ENCODE assay signal across 15 cellular contexts in genomic region chr5:79480991-79481390, GRCh38. TPM values are rescaled to one million over a fixed set of nuclear protein-coding genes. Genes with fewer than 3 reads are reported as not detected.
DNase-seq lines count a peak whose midpoint lies in the region; ATAC-seq and TF ChIP-seq lines count a peak whose summit lies in the region.
"Had no signal": no experiment of that assay in that cellular context is flagged by ENCODE, and none has a peak within 500 bp of the region (broad histone marks: within the 10 kb centered on the region; RNA-seq: fewer than 3 reads in every experiment).

No MANE protein-coding gene starts in this region.

- ATAC-seq in Right ventricle myocardium inferior: peak; percentile 71
- no peak for ATAC-seq in activated naive CD4-positive, alpha-beta T cell treated with anti-CD3 and anti-CD28 coated beads, Interleukin-2, amount 50 U/mL, for 72 hours

- H3K4me1 Mint-ChIP-seq in nephron progenitor cell (peaks cover 8% of the 10 kb centered on the region), mesothelial cell of epicardium (peaks cover 10% of the 10 kb centered on the region)

- H3K27me3 ChIP-seq in left ventricle myocardium inferior (ENCODE audit: low read depth): no peaks in the 10 kb centered on the region
- H3K27me3 ChIP-seq: BLaER1 treated with 17β-estradiol and CSF1 and Interleukin-3, amounts not matched to agents 10 nM and 100 nM had no signal

- peaks cover 15% of the 10 kb centered on the region for H3K9me3 Mint-ChIP-seq in nephron progenitor cell
- H3K9me3 Mint-ChIP-seq in mesothelial cell of epicardium: peaks cover 9% of the 10 kb centered on the region
- H3K9me3 Mint-ChIP-seq in activated naive CD4-positive, alpha-beta T cell treated with anti-CD3 and anti-CD28 coated beads, Interleukin-2, amount 50 U/mL, for 72 hours: no peaks in the 10 kb centered on the region

- H3K4me1 ChIP-seq in left ventricle myocardium inferior: peaks cover 15% of the 10 kb centered on the region

- H3K4me3 Mint-ChIP-seq in nephron progenitor cell (no peak overlapping the region), mesothelial cell of epicardium (no peak overlapping the region)
- H3K4me3 Mint-ChIP-seq: CD4-positive, CD25-positive, alpha-beta regulatory T cell had no signal

- no peaks in the 10 kb centered on the region for H3K36me3 ChIP-seq in left ventricle myocardium inferior

- no peaks in the 10 kb centered on the region for H3K9me3 ChIP-seq in left ventricle myocardium inferior (replicated peaks)

- no peak for TF ChIP-seq CTCF in left ventricle myocardium inferior (IDR thresholded peaks at IDR 0.05; ENCODE audit: borderline replicate concordance)
- TF ChIP-seq CTCF in nephron progenitor cell (IDR thresholded peaks at IDR 0.05): no peak
- TF ChIP-seq CTCF in mesothelial cell of epicardium (IDR thresholded peaks at IDR 0.05; ENCODE audit: unreplicated experiment): no peak

- peak overlapping the region; percentile 14 for H3K27ac Mint-ChIP-seq in nephron progenitor cell
- no peak overlapping the region for H3K27ac Mint-ChIP-seq in mesothelial cell of epicardium
- H3K27ac Mint-ChIP-seq in activated naive CD4-positive, alpha-beta T cell treated with anti-CD3 and anti-CD28 coated beads, Interleukin-2, amount 50 U/mL, for 72 hours: no peak overlapping the region
- H3K27ac Mint-ChIP-seq: CD4-positive, CD25-positive, alpha-beta regulatory T cell had no signal

- H3K36me3 Mint-ChIP-seq in nephron progenitor cell (ENCODE audit: low read depth) (peaks cover 37% of the 10 kb centered on the region), mesothelial cell of epicardium (peaks cover 12% of the 10 kb centered on the region)
- no peaks in the 10 kb centered on the region for H3K36me3 Mint-ChIP-seq in activated naive CD4-positive, alpha-beta T cell treated with anti-CD3 and anti-CD28 coated beads, Interleukin-2, amount 50 U/mL, for 72 hours
- H3K36me3 Mint-ChIP-seq: CD4-positive, CD25-positive, alpha-beta regulatory T cell had no signal

- H3K4me3 ChIP-seq in left ventricle myocardium inferior: peak overlapping the region; percentile 54
- H3K4me3 ChIP-seq: BLaER1 treated with 17β-estradiol and CSF1 and Interleukin-3, amounts not matched to agents 10 nM and 100 nM had no signal

- H3K27me3 Mint-ChIP-seq in nephron progenitor cell (ENCODE audit: low read depth, poor library complexity) (no peaks in the 10 kb centered on the region), mesothelial cell of epicardium (ENCODE audit: low read depth) (no peaks in the 10 kb centered on the region)

- H3K27ac ChIP-seq in left ventricle myocardium inferior (replicated peaks): peak overlapping the region; percentile 90
- H3K27ac ChIP-seq: 22Rv1; BLaER1 treated with 17β-estradiol and CSF1 and Interleukin-3, amounts not matched to agents 10 nM and 100 nM had no signal

- no peak for DNase-seq in Right ventricle myocardium inferior (ENCODE audit: missing footprints)
- DNase-seq in cardiac septum (ENCODE audit: low spot score): no peak
- no peak for DNase-seq in left ventricle myocardium inferior
- DNase-seq in nephron progenitor cell: no peak
- DNase-seq in mesothelial cell of epicardium (ENCODE audit: low spot score in 2 of 2, unreplicated experiment in 2 of 2): no peak
- no peak for DNase-seq in GM19238 (ENCODE audit: insufficient read length, low spot score)
- DNase-seq in activated naive CD4-positive, alpha-beta T cell treated with anti-CD3 and anti-CD28 coated beads, Interleukin-2, amount 50 U/mL, for 72 hours (ENCODE audit: low spot score in 2 of 2): no peak
- DNase-seq in NCI-H226: no peak
- DNase-seq: AML-193; CD4-positive, CD25-positive, alpha-beta regulatory T cell; DMS53; GF-D8; HCEC 1CT had no signal

- intact Hi-C loops in Right ventricle myocardium inferior (cut with DNase I) (no loop called here), cardiac septum (cut with DNase I) (loop anchor here (2.0 to 10.0 kb wide), 2 partner anchors 28 to 214 kb away; no protein-coding TSS in a partner anchor), left ventricle myocardium inferior (cut with micrococcal nuclease) (no loop called here)

RNA-seq across cellular contexts. Expression of gene HOMER1, which starts 32.9 kb away (rescaled TPM):
- total RNA-seq in Right ventricle myocardium inferior: 51.6 TPM
- total RNA-seq in cardiac septum: 67.4 TPM
- 61.9 TPM for total RNA-seq in left ventricle myocardium inferior
- 21.4 to 22.2 TPM (median 21.6 TPM) in 3 replicates for total RNA-seq in mesothelial cell of epicardium
- 1 to 10 TPM; 2.0 to 8.5 TPM for total RNA-seq in activated naive CD4-positive, alpha-beta T cell treated with anti-CD3 and anti-CD28 coated beads, Interleukin-2, amount 50 U/mL, for 72 hours
